In genomic region chr7:66348531-66348930, GRCh38 we compare ENCODE assay signal across 17 cellular contexts.
DNase-seq lines count a peak whose midpoint lies in the region; ATAC-seq and TF ChIP-seq lines count a peak whose summit lies in the region.
"Had no signal": no experiment of that assay in that cellular context is flagged by ENCODE, and none has a peak within 500 bp of the region (broad histone marks: within the 10 kb centered on the region; RNA-seq: fewer than 3 reads in every experiment).

No MANE protein-coding gene starts in this region.

- no peak for TF ChIP-seq EP300 in SK-N-SH (IDR thresholded peaks at IDR 0.05; ENCODE audit: borderline replicate concordance in 1 of 2, low read depth in 1 of 2, low read length in 1 of 2)

- TF ChIP-seq POLR2A in adrenal gland (IDR thresholded peaks at IDR 0.05) (no peak), prostate gland (IDR thresholded peaks at IDR 0.05) (no peak), thyroid gland (IDR thresholded peaks at IDR 0.05) (no peak)

- H3K4me1 ChIP-seq in SK-N-SH (ENCODE audit: control insufficient read depth in 1 of 2, insufficient read depth in 2 of 2, low read depth in 1 of 2, low read length in 1 of 2) (peaks cover 5 to 7% of the 10 kb centered on the region in 2 experiments; a peak in 1 of 4 replicates), adrenal gland (replicated peaks in 1 of 2) (peaks cover 3 to 29% of the 10 kb centered on the region in 2 donors), prostate gland (replicated peaks) (no peaks in the 10 kb centered on the region), thyroid gland (peaks cover 3 to 13% of the 10 kb centered on the region in 2 donors)

- intact Hi-C loops in adrenal gland (cut with DNase I): no loop called here
- intact Hi-C loops in prostate gland (cut with DNase I): no loop called here
- intact Hi-C loops in thyroid gland (cut with DNase I): no loop called here

- peaks cover 9% of the 10 kb centered on the region for H3K4me1 Mint-ChIP-seq in memory B cell
- H3K4me1 Mint-ChIP-seq in stimulated activated naive B cell treated with anti-CD40 and anti-IgM and Interleukin-4, amounts not matched to agents 10 μg/mL and 1 μg/mL and 100 μg/mL, for 72 hours: peaks cover 11 to 19% of the 10 kb centered on the region in 2 donors

- H3K9me2 ChIP-seq in SK-N-SH: no peaks in the 10 kb centered on the region

- peaks cover 5% of the 10 kb centered on the region for H3K36me3 Mint-ChIP-seq in memory B cell
- H3K36me3 Mint-ChIP-seq in stimulated activated naive B cell treated with anti-CD40 and anti-IgM and Interleukin-4, amounts not matched to agents 10 μg/mL and 1 μg/mL and 100 μg/mL, for 72 hours: peaks cover 8 to 10% of the 10 kb centered on the region in 2 donors
- H3K36me3 Mint-ChIP-seq: CD8-positive, alpha-beta T cell had no signal

- ATAC-seq in memory B cell (ENCODE audit: low read depth): no peak
- ATAC-seq in stimulated activated naive B cell treated with anti-CD40 and anti-IgM and Interleukin-4, amounts not matched to agents 10 μg/mL and 1 μg/mL and 100 μg/mL, for 72 hours (replicated peaks): no peak
- ATAC-seq: CD8-positive, alpha-beta T cell had no signal

- no peak overlapping the region for H2AFZ ChIP-seq in SK-N-SH (ENCODE audit: low read depth)

- H3K9me3 ChIP-seq in SK-N-SH: no peaks in the 10 kb centered on the region
- H3K9me3 ChIP-seq in adrenal gland (replicated peaks in 1 of 3): no peaks in the 10 kb centered on the region
- H3K9me3 ChIP-seq in prostate gland: no peaks in the 10 kb centered on the region
- no peaks in the 10 kb centered on the region for H3K9me3 ChIP-seq in thyroid gland
- H3K9me3 ChIP-seq: mucosa of descending colon had no signal

- no peak for TF ChIP-seq RAD21 in SK-N-SH (IDR thresholded peaks at IDR 0.05; ENCODE audit: low read length)

- H3K9me3 Mint-ChIP-seq in memory B cell: peaks cover 2% of the 10 kb centered on the region
- H3K9me3 Mint-ChIP-seq in stimulated activated naive B cell treated with anti-CD40 and anti-IgM and Interleukin-4, amounts not matched to agents 10 μg/mL and 1 μg/mL and 100 μg/mL, for 72 hours: peaks cover 0 to 6% of the 10 kb centered on the region in 2 donors
- H3K9me3 Mint-ChIP-seq: CD8-positive, alpha-beta T cell had no signal

- 66% methylated on average over 4 of the region's 4 CpGs for WGBS in SK-N-SH (ENCODE audit: low lambda C conversion rate)
- 46 to 59% (median 55%) methylated on average over 4 of the region's 4 CpGs for WGBS in adrenal gland, 4 donors
- WGBS in prostate gland: 36% methylated on average over 4 of the region's 4 CpGs
- WGBS in thyroid gland, 2 donors: 43 to 68% methylated on average over 4 of the region's 4 CpGs

- H3K4me2 ChIP-seq in SK-N-SH: no peak overlapping the region

- CTCF ChIA-PET in SK-N-SH (lab: Yijun Ruan, JAX): interaction anchor here (1.0 kb wide), 1 partner anchor 15 kb away, joined by 4 read pairs; no protein-coding TSS in a partner anchor

- DNase-seq in SK-N-SH (no peak), dermis microvascular lymphatic vessel endothelial cell (ENCODE audit: low read depth in 2 of 2) (peak; percentile 42 to 66), memory B cell (ENCODE audit: low spot score in 2 of 2) (no peak), adrenal gland (no peak), prostate gland (ENCODE audit: low spot score) (no peak), thyroid gland (no peak), NAMALWA (ENCODE audit: low spot score) (no peak)
- DNase-seq in stimulated activated naive B cell treated with anti-CD40 and anti-IgM and Interleukin-4, amounts not matched to agents 10 μg/mL and 1 μg/mL and 100 μg/mL, for 72 hours: no peak
- DNase-seq: activated CD8-positive, alpha-beta memory T cell treated with anti-CD3 and anti-CD28 coated beads, Interleukin-2, amount 50 U/mL, for 4 hours; activated gamma-delta T cell; CD8-positive, alpha-beta T cell; DMS53; mucosa of descending colon; NCI-H187; NCI-H82; T-helper 1 cell had no signal

- no peaks in the 10 kb centered on the region for H3K79me2 ChIP-seq in SK-N-SH (ENCODE audit: insufficient read depth)

- no peaks in the 10 kb centered on the region for H3K27me3 ChIP-seq in SK-N-SH (ENCODE audit: insufficient read depth)
- H3K27me3 ChIP-seq in adrenal gland: no peaks in the 10 kb centered on the region
- no peaks in the 10 kb centered on the region for H3K27me3 ChIP-seq in prostate gland (replicated peaks; ENCODE audit: insufficient read depth)
- no peaks in the 10 kb centered on the region for H3K27me3 ChIP-seq in thyroid gland
- H3K27me3 ChIP-seq: esophagus muscularis mucosa had no signal

- H3K27me3 Mint-ChIP-seq in memory B cell: no peaks in the 10 kb centered on the region
- H3K27me3 Mint-ChIP-seq in stimulated activated naive B cell treated with anti-CD40 and anti-IgM and Interleukin-4, amounts not matched to agents 10 μg/mL and 1 μg/mL and 100 μg/mL, for 72 hours: no peaks in the 10 kb centered on the region

- H3F3A ChIP-seq in SK-N-SH (replicated peaks; ENCODE audit: insufficient read depth): no peaks in the 10 kb centered on the region

- POLR2A ChIA-PET in SK-N-SH (lab: Yijun Ruan, JAX): no interaction called here

- no peaks in the 10 kb centered on the region for H4K20me1 ChIP-seq in SK-N-SH (ENCODE audit: insufficient read depth)

- peak overlapping the region; percentile 7 for H3K27ac Mint-ChIP-seq in memory B cell
- H3K27ac Mint-ChIP-seq in stimulated activated naive B cell treated with anti-CD40 and anti-IgM and Interleukin-4, amounts not matched to agents 10 μg/mL and 1 μg/mL and 100 μg/mL, for 72 hours: peak overlapping the region; percentile 34
- H3K27ac Mint-ChIP-seq: CD8-positive, alpha-beta T cell had no signal

- peaks cover 0 to 5% of the 10 kb centered on the region in 2 experiments for H3K36me3 ChIP-seq in SK-N-SH (replicated peaks in 1 of 2; ENCODE audit: control insufficient read depth in 1 of 2, insufficient read depth in 2 of 2, low read length in 1 of 2)
- no peaks in the 10 kb centered on the region for H3K36me3 ChIP-seq in adrenal gland (replicated peaks in 1 of 2)
- H3K36me3 ChIP-seq in prostate gland: no peaks in the 10 kb centered on the region
- no peaks in the 10 kb centered on the region for H3K36me3 ChIP-seq in thyroid gland
- H3K36me3 ChIP-seq: esophagus muscularis mucosa had no signal

- TF ChIP-seq CTCF in SK-N-SH (IDR thresholded peaks at IDR 0.05) (no peak), adrenal gland (IDR thresholded peaks at IDR 0.05) (no peak), prostate gland (IDR thresholded peaks at IDR 0.05) (no peak), thyroid gland (IDR thresholded peaks at IDR 0.05) (no peak)

- H3K9ac ChIP-seq in SK-N-SH: no peak overlapping the region

- H3K4me3 ChIP-seq in SK-N-SH (ENCODE audit: low read depth in 2 of 2, low read length in 1 of 2): no peak overlapping the region
- H3K4me3 ChIP-seq in adrenal gland: no peak overlapping the region
- H3K4me3 ChIP-seq in prostate gland: no peak overlapping the region
- no peak overlapping the region for H3K4me3 ChIP-seq in thyroid gland (replicated peaks in 1 of 3)
- H3K4me3 ChIP-seq: esophagus muscularis mucosa, mucosa of descending colon had no signal

- H3K4me3 Mint-ChIP-seq in memory B cell: no peak overlapping the region
- H3K4me3 Mint-ChIP-seq in stimulated activated naive B cell treated with anti-CD40 and anti-IgM and Interleukin-4, amounts not matched to agents 10 μg/mL and 1 μg/mL and 100 μg/mL, for 72 hours: no peak overlapping the region
- H3K4me3 Mint-ChIP-seq: CD8-positive, alpha-beta T cell had no signal

- H3K27ac ChIP-seq in SK-N-SH (ENCODE audit: low read depth in 2 of 2, low read length in 1 of 2): peak overlapping the region in 1 of 2 experiments; percentile 35; a peak in 1 of 4 replicates
- peak overlapping the region in 1 of 5 donors; percentile 6 for H3K27ac ChIP-seq in adrenal gland
- H3K27ac ChIP-seq in prostate gland: no peak overlapping the region
- H3K27ac ChIP-seq in thyroid gland: no peak overlapping the region

TF ChIP-seq in SK-N-SH, 30 proteins besides CTCF, POLR2A, EP300 and RAD21:
- TF ChIP-seq CHD2 (IDR thresholded peaks at IDR 0.05; ENCODE audit: low read length, partially characterized antibody): no peak
- TF ChIP-seq TCF12 (IDR thresholded peaks at IDR 0.05): peak; percentile 32; the same call in 1 of the 2 replicates

Comparison
In these comparisons a context has a peak if more than half of its experiments do, and no peak if none do; other contexts are left out.
1. DNase-seq: peak in dermis microvascular lymphatic vessel endothelial cell (2 of 2); none in SK-N-SH (single experiment), memory B cell (0 of 2), stimulated activated naive B cell treated with anti-CD40 and anti-IgM and Interleukin-4, amounts not matched to agents 10 μg/mL and 1 μg/mL and 100 μg/mL, for 72 hours (single experiment), adrenal gland (0 of 7), prostate gland (single experiment), thyroid gland (0 of 2) and NAMALWA (single experiment).